ENCODE assay signal across 10 cellular contexts in the genomic region with DNA sequence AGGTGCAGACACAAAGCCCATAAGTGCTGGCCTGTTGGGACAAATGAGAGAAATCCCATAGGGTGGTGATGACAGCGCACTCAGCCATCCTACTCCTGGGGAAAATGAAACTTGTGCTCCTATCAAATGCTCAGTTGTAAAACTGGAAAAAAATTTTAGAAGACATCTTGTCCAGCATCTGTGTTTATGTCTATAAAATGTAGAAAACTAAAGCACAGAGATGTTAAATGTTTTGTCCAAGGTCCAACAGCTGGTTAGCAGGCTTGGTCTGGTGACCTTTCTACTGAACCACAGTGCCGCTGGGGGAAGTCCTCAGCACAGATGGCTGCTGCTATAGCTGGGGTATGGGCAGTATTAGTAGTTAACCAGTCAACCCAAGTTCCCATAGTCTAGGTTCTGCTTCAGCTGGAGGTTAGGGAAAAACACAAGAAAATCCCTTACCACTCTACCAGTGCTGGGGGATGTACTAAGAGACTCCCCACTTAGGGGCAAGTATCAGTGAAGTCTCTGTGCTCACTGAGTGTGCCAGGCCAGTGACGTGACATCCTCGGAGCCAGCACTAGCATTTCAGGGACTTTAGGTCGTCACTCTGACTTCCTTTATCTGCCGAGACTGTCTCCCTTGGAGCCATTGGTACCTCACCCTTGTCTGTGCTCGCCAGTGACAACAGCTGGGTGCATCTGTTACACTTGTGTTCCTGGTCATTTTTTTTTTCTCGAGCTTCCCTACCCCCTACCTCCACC. TPM values are rescaled to one million over a fixed set of nuclear protein-coding genes. Genes with fewer than 3 reads are reported as not detected.
DNase-seq lines count a peak whose midpoint lies in the region; ATAC-seq and TF ChIP-seq lines count a peak whose summit lies in the region.
"Had no signal": no experiment of that assay in that cellular context is flagged by ENCODE, and none has a peak within 500 bp of the region (broad histone marks: within the 10 kb centered on the region; RNA-seq: fewer than 3 reads in every experiment).

No MANE protein-coding gene starts in this region.

- 0 out of 2 replicates have a peak, but pooled peaks cover 8% of the 10 kb centered on the region for H4K20me1 ChIP-seq in Karpas-422 (ENCODE audit: insufficient read depth, low read depth, low read length)

- H3K79me2 ChIP-seq in Karpas-422 (ENCODE audit: low read length) = no peaks in the 10 kb centered on the region

- peaks cover 0 to 61% (median 5%) of the 10 kb centered on the region in 5 donors for H3K27me3 Mint-ChIP-seq in naive thymus-derived CD4-positive, alpha-beta T cell
- peaks cover 64% of the 10 kb centered on the region for H3K27me3 Mint-ChIP-seq in chondrocyte (ENCODE audit: low read depth)

- intact Hi-C loops in naive thymus-derived CD4-positive, alpha-beta T cell (cut with micrococcal nuclease) = no loop called here
- intact Hi-C loops in upper lobe of right lung (cut with DNase I) = no loop called here

- H3K9me2 ChIP-seq in Karpas-422 (replicated peaks; ENCODE audit: insufficient read depth, low read length) = no peaks in the 10 kb centered on the region

- DNase-seq in Karpas-422 (peak; percentile 43), upper lobe of right lung (no peak), chondrocyte (ENCODE audit: low spot score) (no peak), cerebellar nuclear complex (lab: John Stamatoyannopoulos, UW) (no peak)
- DNase-seq in naive thymus-derived CD4-positive, alpha-beta T cell = no peak
- DNase-seq in activated CD4-positive, alpha-beta T cell treated with anti-CD3 and anti-CD28 coated beads, Interleukin-2, amount 50 U/mL, for 4 hours = no peak
- DNase-seq: retina had no signal

- peak overlapping the region in 2 of 9 donors; percentile 17 to 20 for H3K27ac Mint-ChIP-seq in naive thymus-derived CD4-positive, alpha-beta T cell
- H3K27ac Mint-ChIP-seq in chondrocyte (ENCODE audit: unreplicated experiment) = no peak overlapping the region

- H3K4me2 ChIP-seq in Karpas-422 (ENCODE audit: low read depth, low read length, poor library complexity, severe bottlenecking) = peak overlapping the region; percentile 93

- H3K4me3 Mint-ChIP-seq in naive thymus-derived CD4-positive, alpha-beta T cell = peak overlapping the region; percentile 71 to 97 (median 88)
- no peak overlapping the region for H3K4me3 Mint-ChIP-seq in chondrocyte (ENCODE audit: unreplicated experiment)

- peak overlapping the region; percentile 73; the same call in 1 of the 2 replicates for H3K9ac ChIP-seq in Karpas-422 (ENCODE audit: low read length)

- H3K27me3 ChIP-seq in Karpas-422 (ENCODE audit: low read length) (no peaks in the 10 kb centered on the region), upper lobe of right lung (peaks cover 53% of the 10 kb centered on the region)
- peaks cover 0 to 5% of the 10 kb centered on the region in 2 donors for H3K27me3 ChIP-seq in naive thymus-derived CD4-positive, alpha-beta T cell (ENCODE audit: control insufficient read depth in 2 of 2, insufficient read depth in 2 of 2, low read length in 2 of 2)

- H3K9me3 Mint-ChIP-seq in naive thymus-derived CD4-positive, alpha-beta T cell = peaks cover 0 to 1% (median 0%) of the 10 kb centered on the region in 11 donors
- no peaks in the 10 kb centered on the region for H3K9me3 Mint-ChIP-seq in chondrocyte (ENCODE audit: low read depth)

- peaks cover 0 to 11% (median 0%) of the 10 kb centered on the region in 5 donors for H3K36me3 Mint-ChIP-seq in naive thymus-derived CD4-positive, alpha-beta T cell
- no peaks in the 10 kb centered on the region for H3K36me3 Mint-ChIP-seq in chondrocyte (ENCODE audit: low read depth)

- POLR2A ChIA-PET in naive thymus-derived CD4-positive, alpha-beta T cell (lab: Charles Lee) = no interaction called here

- H3K9me3 ChIP-seq in Karpas-422 (ENCODE audit: low read length) = no peaks in the 10 kb centered on the region
- no peaks in the 10 kb centered on the region for H3K9me3 ChIP-seq in naive thymus-derived CD4-positive, alpha-beta T cell (ENCODE audit: control insufficient read depth in 2 of 3, low read length in 3 of 3)
- no peaks in the 10 kb centered on the region for H3K9me3 ChIP-seq in upper lobe of right lung

- H2AFZ ChIP-seq in Karpas-422 (ENCODE audit: low read length) = no peak overlapping the region

- H3K4me3 ChIP-seq in Karpas-422 (ENCODE audit: low read length) (no peak overlapping the region; the same call in 1 of the 2 replicates), upper lobe of right lung (no peak overlapping the region)
- no peak overlapping the region for H3K4me3 ChIP-seq in naive thymus-derived CD4-positive, alpha-beta T cell (ENCODE audit: low read length)

- H3K27ac ChIP-seq in Karpas-422 (ENCODE audit: low read length) (no peak overlapping the region), upper lobe of right lung (no peak overlapping the region)
- H3K27ac ChIP-seq in naive thymus-derived CD4-positive, alpha-beta T cell (ENCODE audit: low read depth, low read length) = no peak overlapping the region
- H3K27ac ChIP-seq: epithelial cell of prostate had no signal

- H3K4me1 Mint-ChIP-seq in naive thymus-derived CD4-positive, alpha-beta T cell = peaks cover 12 to 36% (median 27%) of the 10 kb centered on the region in 7 donors
- peaks cover 4% of the 10 kb centered on the region for H3K4me1 Mint-ChIP-seq in chondrocyte (ENCODE audit: low read depth)

- H3K36me3 ChIP-seq in Karpas-422 (ENCODE audit: insufficient read depth, low read length) (no peaks in the 10 kb centered on the region), upper lobe of right lung (no peaks in the 10 kb centered on the region)
- no peaks in the 10 kb centered on the region for H3K36me3 ChIP-seq in naive thymus-derived CD4-positive, alpha-beta T cell (ENCODE audit: control insufficient read depth in 2 of 3, insufficient read depth in 3 of 3, low read length in 3 of 3)

- no peak for TF ChIP-seq CTCF in upper lobe of right lung (IDR thresholded peaks at IDR 0.05)
- TF ChIP-seq CTCF in chondrocyte (IDR thresholded peaks at IDR 0.05) = no peak

- H3K4me1 ChIP-seq in Karpas-422 (ENCODE audit: low read length) = peaks cover 29% of the 10 kb centered on the region
- peaks cover 4 to 10% of the 10 kb centered on the region in 2 donors for H3K4me1 ChIP-seq in naive thymus-derived CD4-positive, alpha-beta T cell (ENCODE audit: control insufficient read depth in 2 of 2, insufficient read depth in 2 of 2, low read length in 2 of 2)
- H3K4me1 ChIP-seq in upper lobe of right lung = peaks cover 10% of the 10 kb centered on the region

- ATAC-seq in GM18861 (IDR thresholded peaks at IDR 0.05; ENCODE audit: unreplicated experiment) (peak; percentile 65), GM21723 (IDR thresholded peaks at IDR 0.05; ENCODE audit: unreplicated experiment) (peak; percentile 62), upper lobe of right lung (no peak)
- ATAC-seq in naive thymus-derived CD4-positive, alpha-beta T cell = no peak

- CTCF ChIA-PET in naive thymus-derived CD4-positive, alpha-beta T cell (lab: Charles Lee) = interaction anchor here (0.6 to 1.1 kb wide), 2 partner anchors 17 to 865 kb away, joined by 3 read pairs; no protein-coding TSS in a partner anchor

RNA-seq across cellular contexts. Expression of a gene that starts 1.9 kb away (rescaled TPM):
- total RNA-seq in Karpas-422 (2014; rRNA removed; shearing (Covaris generic); ENCODE audit: low replicate concordance) = 11.1 and 21.8 TPM in 2 replicates
- 10 to 100 TPM in 1 of 5 experiments, 1 to 10 TPM in 4; 1.8 to 14.8 (median 3.6) TPM for total RNA-seq in naive thymus-derived CD4-positive, alpha-beta T cell
- 10 to 100 TPM in 1 of 2 donors, 1 to 10 TPM in 1; 3.3 to 13.0 TPM for polyA plus RNA-seq in naive thymus-derived CD4-positive, alpha-beta T cell
- 6.2 TPM for total RNA-seq in upper lobe of right lung
- 1.7 to 5.7 TPM (median 4.2 TPM) in 3 replicates for total RNA-seq in chondrocyte

RNA-seq across cellular contexts. Expression of a gene that starts 42.0 kb away (rescaled TPM):
- 0.11 TPM in 1 of 2 replicates, not detected in the other for total RNA-seq in Karpas-422 (2014; rRNA removed; shearing (Covaris generic); ENCODE audit: low replicate concordance)
- under 1 TPM in 2 of 5 experiments, not detected in 3; 0.11 to 0.22 TPM for total RNA-seq in naive thymus-derived CD4-positive, alpha-beta T cell
- polyA plus RNA-seq in naive thymus-derived CD4-positive, alpha-beta T cell = not detected
- total RNA-seq in upper lobe of right lung (4.0 TPM), chondrocyte (34.3 to 40.2 TPM (median 37.4 TPM) in 3 replicates)

Comparison
In these comparisons a context has a peak if more than half of its experiments do, and no peak if none do; other contexts are left out.
1. ATAC-seq: peak in GM18861 (single experiment) and GM21723 (single experiment); none in naive thymus-derived CD4-positive, alpha-beta T cell (single experiment) and upper lobe of right lung (single experiment).